Comparison of ENCODE assay signal across 30 cellular contexts in the genomic region with DNA sequence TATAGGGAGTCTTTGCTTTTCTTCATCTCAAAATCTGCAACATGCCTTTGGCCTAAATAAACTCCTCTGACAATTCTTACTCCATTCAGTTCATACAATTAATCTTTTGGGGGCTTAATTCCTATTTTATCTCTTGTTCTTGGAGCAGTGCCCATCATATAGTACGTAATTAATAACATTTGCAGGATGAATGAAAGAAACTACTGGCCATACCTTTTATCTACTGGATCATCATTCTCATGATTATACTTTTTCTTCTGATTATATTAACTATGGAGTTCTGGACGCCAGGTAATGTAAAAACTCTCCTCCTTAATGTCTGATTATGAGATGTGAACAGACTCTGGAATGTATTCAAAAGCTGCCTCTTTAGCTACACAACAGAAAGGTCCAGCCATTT. TPM values are rescaled to one million over a fixed set of nuclear protein-coding genes. Genes with fewer than 3 reads are reported as not detected.
A peak's percentile ranks its signal among the peaks of the same experiment; 100 is the strongest.
DNase-seq lines count a peak whose midpoint lies in the region; ATAC-seq and TF ChIP-seq lines count a peak whose summit lies in the region.
"Had no signal": no experiment of that assay in that cellular context is flagged by ENCODE, and none has a peak within 500 bp of the region (broad histone marks: within the 10 kb centered on the region; RNA-seq: fewer than 3 reads in every experiment).

No MANE protein-coding gene starts in this region.

- TF ChIP-seq RAD21 in SK-N-SH (IDR thresholded peaks at IDR 0.05; ENCODE audit: low read length): no peak

- POLR2A ChIA-PET in SK-N-SH (lab: Yijun Ruan, JAX): no interaction called here

- H3K4me1 ChIP-seq in SK-N-SH (ENCODE audit: control insufficient read depth in 1 of 2, insufficient read depth in 2 of 2, low read depth in 1 of 2, low read length in 1 of 2) (peaks cover 0 to 3% of the 10 kb centered on the region in 2 experiments; a peak in 1 of 4 replicates), foreskin keratinocyte (no peaks in the 10 kb centered on the region)
- H3K4me1 ChIP-seq: A549; BE2C; BLaER1; BLaER1 treated with 17β-estradiol and CSF1 and Interleukin-3, amounts not matched to agents 10 nM and 100 nM; Caco-2 had no signal

- ATAC-seq in SK-N-SH treated with all-trans-retinoic acid at 6 μM for 48 hours: no peak
- ATAC-seq in foreskin keratinocyte: no peak
- ATAC-seq: A549; CD8-positive, alpha-beta T cell had no signal

- no peak overlapping the region for H2AFZ ChIP-seq in SK-N-SH (ENCODE audit: low read depth)

- H3K9me2 ChIP-seq in SK-N-SH: no peaks in the 10 kb centered on the region

- H3K79me2 ChIP-seq in SK-N-SH (ENCODE audit: insufficient read depth): no peaks in the 10 kb centered on the region

- CTCF ChIA-PET in SK-N-SH (lab: Yijun Ruan, JAX): interaction anchor here (0.7 to 1.4 kb wide), 2 partner anchors 45 to 213 kb away, joined by 3 read pairs; no protein-coding TSS in a partner anchor

- WGBS in SK-N-SH (ENCODE audit: low lambda C conversion rate): 6% methylated on average over 2 of the region's 2 CpGs

- peak; percentile 17 for DNase-seq in SK-N-SH
- no peak for DNase-seq in foreskin keratinocyte
- no peak for DNase-seq in H7
- DNase-seq: 8988T; ACHN; AML-193; BE2C; C1 segment of cervical spinal cord; Caco-2; Calu3; CD4-positive, alpha-beta memory T cell; CD4-positive, alpha-beta T cell; CD4-positive, CD25-positive, alpha-beta regulatory T cell; CD8-positive, alpha-beta memory T cell; CD8-positive, alpha-beta T cell; COR-L47; DMS 273 treated with DMSO at 0.1 percent for 48 hours; DMS153; DMS53; DMS79; DMS79 treated with DMSO at 0.1 percent for 48 hours; DND-41; EL had no signal

- no peak; a peak in 1 of 4 replicates for TF ChIP-seq EP300 in SK-N-SH (IDR thresholded peaks at IDR 0.05; ENCODE audit: borderline replicate concordance in 1 of 2, low read depth in 1 of 2, low read length in 1 of 2)

- TF ChIP-seq CTCF in SK-N-SH (IDR thresholded peaks at IDR 0.05): no peak
- TF ChIP-seq CTCF in foreskin keratinocyte (conservative IDR thresholded peaks at IDR 0.05): no peak

- H3K9me3 ChIP-seq in SK-N-SH: no peaks in the 10 kb centered on the region
- H3K9me3 ChIP-seq: A549; BE2C; BLaER1; BLaER1 treated with 17β-estradiol and CSF1 and Interleukin-3, amounts not matched to agents 10 nM and 100 nM; Caco-2 had no signal

- H3K4me2 ChIP-seq in SK-N-SH: no peak overlapping the region
- H3K4me2 ChIP-seq: A549; BLaER1; BLaER1 treated with 17β-estradiol and CSF1 and Interleukin-3, amounts not matched to agents 10 nM and 100 nM had no signal

- no peak overlapping the region for H3K9ac ChIP-seq in SK-N-SH
- H3K9ac ChIP-seq: BLaER1; BLaER1 treated with 17β-estradiol and CSF1 and Interleukin-3, amounts not matched to agents 10 nM and 100 nM had no signal

- H3K27ac ChIP-seq in SK-N-SH (ENCODE audit: low read depth in 2 of 2, low read length in 1 of 2) (no peak overlapping the region), foreskin keratinocyte (no peak overlapping the region)
- H3K27ac ChIP-seq: 22Rv1; A549; BLaER1; BLaER1 treated with 17β-estradiol and CSF1 and Interleukin-3, amounts not matched to agents 10 nM and 100 nM; C4-2B had no signal

- no peaks in the 10 kb centered on the region for H3F3A ChIP-seq in SK-N-SH (replicated peaks; ENCODE audit: insufficient read depth)

- H3K36me3 ChIP-seq in SK-N-SH (replicated peaks in 1 of 2; ENCODE audit: control insufficient read depth in 1 of 2, insufficient read depth in 2 of 2, low read length in 1 of 2) (no peaks in the 10 kb centered on the region), H7 (replicated peaks; ENCODE audit: control insufficient read depth, insufficient read depth, low read length) (no peaks in the 10 kb centered on the region)
- H3K36me3 ChIP-seq: BE2C; BLaER1; BLaER1 treated with 17β-estradiol and CSF1 and Interleukin-3, amounts not matched to agents 10 nM and 100 nM had no signal

- H3K27me3 ChIP-seq in SK-N-SH (ENCODE audit: insufficient read depth): no peaks in the 10 kb centered on the region
- H3K27me3 ChIP-seq in foreskin keratinocyte: no peaks in the 10 kb centered on the region
- no peaks in the 10 kb centered on the region for H3K27me3 ChIP-seq in H7 (ENCODE audit: control insufficient read depth, insufficient read depth, low read length)
- H3K27me3 ChIP-seq: BE2C; BLaER1; BLaER1 treated with 17β-estradiol and CSF1 and Interleukin-3, amounts not matched to agents 10 nM and 100 nM had no signal

- no peaks in the 10 kb centered on the region for H4K20me1 ChIP-seq in SK-N-SH (ENCODE audit: insufficient read depth)
- H4K20me1 ChIP-seq: BLaER1; BLaER1 treated with 17β-estradiol and CSF1 and Interleukin-3, amounts not matched to agents 10 nM and 100 nM had no signal

- H3K4me3 ChIP-seq in SK-N-SH (ENCODE audit: low read depth in 2 of 2, low read length in 1 of 2) (no peak overlapping the region), H7 (ENCODE audit: insufficient read depth, low read depth, low read length) (no peak overlapping the region)
- H3K4me3 ChIP-seq: A549; BLaER1; BLaER1 treated with 17β-estradiol and CSF1 and Interleukin-3, amounts not matched to agents 10 nM and 100 nM had no signal

TF ChIP-seq in SK-N-SH, 30 proteins besides CTCF, POLR2A, EP300 and RAD21:
- no peak for TF ChIP-seq MEF2A (IDR thresholded peaks at IDR 0.05; ENCODE audit: borderline replicate concordance, low read depth)
- peak; percentile 52 for TF ChIP-seq GATA2 (CRISPR knock-in tag; IDR thresholded peaks at IDR 0.05)
- no peak for TF ChIP-seq YY1 (IDR thresholded peaks at IDR 0.05; ENCODE audit: low read depth)
- no peak for TF ChIP-seq FOXJ3 (CRISPR knock-in tag; IDR thresholded peaks at IDR 0.05)

TF ChIP-seq in SK-N-SH treated with all-trans-retinoic acid at 6 μM for 48 hours, 23 proteins besides CTCF, POLR2A, EP300 and RAD21:
- no peak for TF ChIP-seq ZNF565 (CRISPR knock-in tag; conservative IDR thresholded peaks at IDR 0.05; ENCODE audit: low read depth)
- TF ChIP-seq SNAI2 (CRISPR knock-in tag; IDR thresholded peaks at IDR 0.05): no peak
- no peak for TF ChIP-seq OSR1 (CRISPR knock-in tag; IDR thresholded peaks at IDR 0.05)
- peak; percentile 49; the same call in 1 of the 2 replicates for TF ChIP-seq TCF4 (CRISPR knock-in tag; IDR thresholded peaks at IDR 0.05; ENCODE audit: borderline replicate concordance)
- TF ChIP-seq, protein P1, sequence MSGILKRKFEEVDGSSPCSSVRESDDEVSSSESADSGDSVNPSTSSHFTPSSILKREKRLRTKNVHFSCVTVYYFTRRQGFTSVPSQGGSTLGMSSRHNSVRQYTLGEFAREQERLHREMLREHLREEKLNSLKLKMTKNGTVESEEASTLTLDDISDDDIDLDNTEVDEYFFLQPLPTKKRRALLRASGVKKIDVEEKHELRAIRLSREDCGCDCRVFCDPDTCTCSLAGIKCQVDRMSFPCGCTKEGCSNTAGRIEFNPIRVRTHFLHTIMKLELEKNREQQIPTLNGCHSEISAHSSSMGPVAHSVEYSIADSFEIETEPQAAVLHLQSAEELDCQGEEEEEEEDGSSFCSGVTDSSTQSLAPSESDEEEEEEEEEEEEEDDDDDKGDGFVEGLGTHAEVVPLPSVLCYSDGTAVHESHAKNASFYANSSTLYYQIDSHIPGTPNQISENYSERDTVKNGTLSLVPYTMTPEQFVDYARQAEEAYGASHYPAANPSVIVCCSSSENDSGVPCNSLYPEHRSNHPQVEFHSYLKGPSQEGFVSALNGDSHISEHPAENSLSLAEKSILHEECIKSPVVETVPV (CRISPR knock-in tag; IDR thresholded peaks at IDR 0.05): no peak
- TF ChIP-seq ZC3H10 (CRISPR knock-in tag; IDR thresholded peaks at IDR 0.05): no peak
- no peak for TF ChIP-seq PPARA (CRISPR knock-in tag; IDR thresholded peaks at IDR 0.05; ENCODE audit: borderline replicate concordance)

RNA-seq across cellular contexts. Expression of gene SCN5A, which starts 46.5 kb away (rescaled TPM):
- polyA plus RNA-seq in SK-N-SH (2012; rRNA removed): 0.18 and 0.21 TPM in 2 replicates
- polyA plus RNA-seq in SK-N-SH (2012; cell fraction: cytosol; rRNA removed): 0.13 and 0.17 TPM in 2 replicates
- 0.42 and 0.48 TPM in 2 replicates for polyA plus RNA-seq in SK-N-SH (2012; cell fraction: nucleus; rRNA removed)
- 0.21 and 0.37 TPM in 2 replicates for total RNA-seq in foreskin keratinocyte
- 0.12 and 0.24 TPM in 2 replicates for polyA plus RNA-seq in foreskin keratinocyte
- total RNA-seq in H7 (2014; rRNA removed; shearing (Covaris generic)): 2.9 and 8.1 TPM in 2 replicates
- total RNA-seq: CD4-positive, CD25-positive, alpha-beta regulatory T cell had no signal
- polyA plus RNA-seq: CD14-positive monocyte; CD4-positive, alpha-beta memory T cell; CD4-positive, CD25-positive, alpha-beta regulatory T cell; CD8-positive, alpha-beta memory T cell had no signal
